1 cellular context compared by ENCODE assay signal in the genomic region with DNA sequence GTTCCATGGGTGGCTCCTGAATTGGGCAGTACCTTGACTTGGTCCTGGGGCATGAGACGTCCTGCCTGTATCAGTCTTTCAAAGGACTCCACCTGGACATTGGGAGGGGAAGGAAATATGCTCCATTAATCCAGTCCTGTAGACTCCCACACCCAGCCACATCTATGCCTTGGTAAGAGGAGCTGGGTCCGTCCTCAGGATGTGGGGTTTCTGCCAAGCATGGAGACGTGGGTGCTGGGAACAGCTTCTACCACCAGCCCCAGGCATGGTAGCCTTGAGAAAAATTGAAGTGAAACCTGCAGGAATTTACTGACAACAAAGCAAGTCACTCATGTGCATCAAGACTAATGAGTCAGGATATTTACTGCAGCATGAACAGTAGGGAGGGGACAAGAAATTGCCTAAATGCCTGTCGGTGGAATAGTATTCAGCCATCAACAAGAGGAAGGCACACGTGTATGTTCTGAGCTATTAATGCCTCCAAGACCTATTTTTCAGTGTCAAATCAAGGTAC.
TF ChIP-seq lines count a peak whose summit lies in the region.

No MANE protein-coding gene starts in this region.

TF ChIP-seq in K562, 482 proteins besides CTCF, POLR2A, EP300 and RAD21:
- TF ChIP-seq ARID3B (CRISPR knock-in tag; IDR thresholded peaks at IDR 0.05; ENCODE audit: borderline replicate concordance) = no peak
- TF ChIP-seq ZNF146 (CRISPR knock-in tag; IDR thresholded peaks at IDR 0.05; ENCODE audit: unreplicated experiment) = peak; percentile 90
- peak; percentile 52; the same call in 1 of the 2 replicates for TF ChIP-seq CEBPB (tag; IDR thresholded peaks at IDR 0.05)
- TF ChIP-seq CEBPG (CRISPR knock-in tag; IDR thresholded peaks at IDR 0.05) = no peak
- TF ChIP-seq CEBPG (tag; conservative IDR thresholded peaks at IDR 0.05 in 1 of 2, IDR thresholded peaks at IDR 0.05 in 1 of 2) = 0 out of 4 replicates have a peak, but pooled peaks have one; percentile 4 to 8
- TF ChIP-seq RBM25 (IDR thresholded peaks at IDR 0.05; ENCODE audit: low read depth, low read length, severe bottlenecking) = peak; percentile 39
TF ChIP-seq in K562: peak in this region for 4.
